Comparison of ENCODE assay signal across 7 cellular contexts in genomic region chr17:12789075-12789975, GRCh38. TPM values are rescaled to one million over a fixed set of nuclear protein-coding genes. Genes with fewer than 3 reads are reported as not detected.
DNase-seq lines count a peak whose midpoint lies in the region; ATAC-seq and TF ChIP-seq lines count a peak whose summit lies in the region.

Gene ARHGAP44, plus strand, starts transcription at chr17:12789498. Its CDS starts 341 bp downstream, at chr17:12789839.

- H3K9me3 Mint-ChIP-seq in T-helper 1 cell treated with Interleukin-12 subunit alpha and Interleukin-12 subunit beta and Interleukin-4 antibody, amounts not matched to agents 30 μg/mL and 1 μg/mL, for 36 hours: no peaks in the 10 kb centered on the region
- H3K9me3 Mint-ChIP-seq in endodermal cell: no peaks in the 10 kb centered on the region
- H3K9me3 Mint-ChIP-seq in memory B cell: no peaks in the 10 kb centered on the region

- H3K9ac ChIP-seq in endodermal cell (ENCODE audit: extremely low read depth, low read length, poor library complexity, severe bottlenecking): peak within 1 kb of the TSS; percentile 53
- peak within 1 kb of the TSS; percentile 50 to 60 for H3K9ac ChIP-seq in stomach smooth muscle (ENCODE audit: low read length in 2 of 2)

- H3K27me3 ChIP-seq in endodermal cell (ENCODE audit: control insufficient read depth, insufficient read depth, low read length, poor library complexity, severe bottlenecking) (peaks cover 30% of the 10 kb centered on the region), stomach smooth muscle (ENCODE audit: control insufficient read depth in 1 of 2, insufficient read depth in 2 of 2, low read length in 2 of 2) (no peaks in the 10 kb centered on the region)

- H3K4me3 Mint-ChIP-seq in T-helper 1 cell treated with Interleukin-12 subunit alpha and Interleukin-12 subunit beta and Interleukin-4 antibody, amounts not matched to agents 30 μg/mL and 1 μg/mL, for 36 hours: peak within 1 kb of the TSS; percentile 65
- H3K4me3 Mint-ChIP-seq in endodermal cell (peak within 1 kb of the TSS; percentile 96), memory B cell (peak within 1 kb of the TSS; percentile 95)

- no peak within 1 kb of the TSS for H3K27ac Mint-ChIP-seq in T-helper 1 cell treated with Interleukin-12 subunit alpha and Interleukin-12 subunit beta and Interleukin-4 antibody, amounts not matched to agents 30 μg/mL and 1 μg/mL, for 36 hours
- H3K27ac Mint-ChIP-seq in endodermal cell: peak within 1 kb of the TSS; percentile 92
- no peak within 1 kb of the TSS for H3K27ac Mint-ChIP-seq in memory B cell

- H3K4me3 ChIP-seq in endodermal cell (ENCODE audit: low read length) (peak within 1 kb of the TSS; percentile 89), stomach smooth muscle (ENCODE audit: low read length in 2 of 2) (peak within 1 kb of the TSS; percentile 77 to 86)

- H3K36me3 Mint-ChIP-seq in T-helper 1 cell treated with Interleukin-12 subunit alpha and Interleukin-12 subunit beta and Interleukin-4 antibody, amounts not matched to agents 30 μg/mL and 1 μg/mL, for 36 hours (ENCODE audit: low read depth): no peaks in the 10 kb centered on the region
- H3K36me3 Mint-ChIP-seq in endodermal cell (ENCODE audit: low read depth) (no peaks in the 10 kb centered on the region), memory B cell (no peaks in the 10 kb centered on the region)

- peak; percentile 83 for ATAC-seq in GM21447 (IDR thresholded peaks at IDR 0.05; ENCODE audit: unreplicated experiment)
- ATAC-seq in memory B cell (ENCODE audit: low read depth): peak; percentile 85

- no peaks in the 10 kb centered on the region for H3K36me3 ChIP-seq in endodermal cell (ENCODE audit: control insufficient read depth, insufficient read depth, low read length)
- H3K36me3 ChIP-seq in stomach smooth muscle (ENCODE audit: control insufficient read depth in 2 of 2, insufficient read depth in 2 of 2, low read length in 2 of 2): no peaks in the 10 kb centered on the region

- H3K9me3 ChIP-seq in endodermal cell (ENCODE audit: control insufficient read depth, low read length): no peaks in the 10 kb centered on the region
- H3K9me3 ChIP-seq in stomach smooth muscle (ENCODE audit: control insufficient read depth in 2 of 2, low read length in 2 of 2): no peaks in the 10 kb centered on the region

- H3K27ac ChIP-seq in endodermal cell (ENCODE audit: low read depth, low read length): no peak within 1 kb of the TSS
- H3K27ac ChIP-seq in stomach smooth muscle (ENCODE audit: low read length): no peak within 1 kb of the TSS

- DNase-seq in GM10266 (ENCODE audit: extremely low spot score): peak; percentile 82
- peak; percentile 21 for DNase-seq in HPDE6-E6E7 (ENCODE audit: extremely low spot score)
- DNase-seq in endodermal cell: peak; percentile 97
- DNase-seq in memory B cell (ENCODE audit: low spot score in 2 of 2): peak; percentile 35 to 55

- no peaks in the 10 kb centered on the region for H3K4me1 Mint-ChIP-seq in T-helper 1 cell treated with Interleukin-12 subunit alpha and Interleukin-12 subunit beta and Interleukin-4 antibody, amounts not matched to agents 30 μg/mL and 1 μg/mL, for 36 hours (ENCODE audit: low read depth)
- H3K4me1 Mint-ChIP-seq in endodermal cell (peaks cover 18% of the 10 kb centered on the region), memory B cell (peaks cover 9% of the 10 kb centered on the region)

- H3K4me1 ChIP-seq in endodermal cell (ENCODE audit: control insufficient read depth, insufficient read depth, low read length): peaks cover 4% of the 10 kb centered on the region
- peaks cover 6% of the 10 kb centered on the region for H3K4me1 ChIP-seq in stomach smooth muscle (ENCODE audit: control insufficient read depth, insufficient read depth, low read length)

- WGBS in endodermal cell (ENCODE audit: insufficient coverage in 1 of 2, insufficient read length in 1 of 2), 2 experiments: 1% methylated on average over 28 to 84 of the region's 84 CpGs

- H3K27me3 Mint-ChIP-seq in T-helper 1 cell treated with Interleukin-12 subunit alpha and Interleukin-12 subunit beta and Interleukin-4 antibody, amounts not matched to agents 30 μg/mL and 1 μg/mL, for 36 hours (ENCODE audit: low read depth): peaks cover 18% of the 10 kb centered on the region
- peaks cover 24% of the 10 kb centered on the region for H3K27me3 Mint-ChIP-seq in endodermal cell (ENCODE audit: insufficient read depth)
- H3K27me3 Mint-ChIP-seq in memory B cell: peaks cover 15% of the 10 kb centered on the region

- TF ChIP-seq CTCF in GM10266 (IDR thresholded peaks at IDR 0.05; ENCODE audit: control insufficient read depth, insufficient read depth, low read depth, missing control alignments): no peak
- no peak for TF ChIP-seq CTCF in endodermal cell (conservative IDR thresholded peaks at IDR 0.05)

RNA-seq across cellular contexts. Expression of gene ARHGAP44, which starts in this region (rescaled TPM):
- total RNA-seq in endodermal cell: 10 to 100 TPM; 14.2 to 21.9 TPM
- 6.9 TPM for polyA plus RNA-seq in endodermal cell (2013, experiment 1 of 2)
- polyA plus RNA-seq in endodermal cell (2013, experiment 2 of 2): 5.9 TPM

Comparison
In these comparisons a context has a peak if more than half of its experiments do, and no peak if none do; other contexts are left out.
1. DNase-seq: peak in every context shown above with its lines; median percentile 97 in endodermal cell; 82 in GM10266; 45 in memory B cell; 21 in HPDE6-E6E7.